ENCODE assay signal across 10 cellular contexts in the genomic region with DNA sequence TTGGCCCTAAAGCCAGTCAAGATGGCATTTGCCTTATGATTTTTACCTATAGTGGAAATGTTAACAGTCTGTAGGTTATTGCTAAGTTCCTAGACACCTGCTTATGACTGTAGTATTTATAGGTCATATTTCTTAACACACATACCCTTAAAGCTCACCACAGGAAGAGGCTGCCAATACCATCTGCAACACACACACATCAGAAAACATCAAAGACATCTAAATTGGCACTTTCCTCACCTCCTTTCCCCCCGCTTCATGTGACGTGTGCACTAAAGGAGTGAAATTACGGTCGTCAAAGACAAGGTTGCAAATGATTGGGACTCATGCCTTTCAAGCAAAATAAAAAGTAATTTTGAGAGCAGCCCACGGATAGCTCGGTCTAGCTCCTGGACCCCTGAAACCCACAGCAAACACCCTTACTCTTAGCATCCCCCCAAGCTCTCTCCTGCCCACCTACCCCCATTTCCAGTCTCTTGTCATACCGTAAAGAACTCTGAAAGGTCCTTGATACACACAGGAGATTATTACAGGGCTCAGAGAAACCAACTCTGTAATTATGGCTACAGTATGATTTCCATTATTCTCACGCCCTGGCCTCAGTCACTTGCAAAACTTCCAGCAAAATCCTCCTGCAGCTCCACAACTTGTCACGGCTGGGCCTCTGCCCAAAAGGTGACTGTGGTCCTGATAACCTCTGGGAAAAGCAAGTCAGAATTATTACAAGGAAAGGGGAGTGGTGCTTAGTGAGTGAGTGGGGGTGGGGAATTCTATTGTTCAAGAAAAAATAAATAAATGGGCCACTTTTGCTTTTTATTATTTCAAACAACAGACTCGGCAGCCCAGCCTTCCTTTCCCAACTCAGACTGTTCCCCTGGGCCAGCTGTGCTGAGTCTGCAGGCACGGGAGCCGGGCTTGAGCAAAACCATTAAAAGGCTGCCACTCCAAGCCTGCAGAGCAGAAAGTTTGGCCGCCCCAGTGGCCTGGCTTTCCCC.
DNase-seq lines count a peak whose midpoint lies in the region; ATAC-seq lines count a peak whose summit lies in the region.
"Had no signal": no experiment of that assay in that cellular context is flagged by ENCODE, and none has a peak within 500 bp of the region (broad histone marks: within the 10 kb centered on the region; RNA-seq: fewer than 3 reads in every experiment).

No MANE protein-coding gene starts in this region.

- H3K36me3 Mint-ChIP-seq in activated naive CD4-positive, alpha-beta T cell treated with anti-CD3 and anti-CD28 coated beads, Interleukin-2, amount 50 U/mL, for 72 hours: no peaks in the 10 kb centered on the region
- H3K36me3 Mint-ChIP-seq in immature natural killer cell: peaks cover 0 to 3% (median 0%) of the 10 kb centered on the region in 3 donors

- ATAC-seq in activated naive CD4-positive, alpha-beta T cell treated with anti-CD3 and anti-CD28 coated beads, Interleukin-2, amount 50 U/mL, for 72 hours: peak; percentile 91 to 94
- ATAC-seq in GM18873 (IDR thresholded peaks at IDR 0.05; ENCODE audit: low FRiP score, unreplicated experiment): no peak
- no peak for ATAC-seq in HG03108 (IDR thresholded peaks at IDR 0.05; ENCODE audit: unreplicated experiment)

- H3K27me3 Mint-ChIP-seq in immature natural killer cell (ENCODE audit: low read depth in 3 of 3): peaks cover 17 to 29% (median 20%) of the 10 kb centered on the region in 3 donors

- peak overlapping the region in 1 of 2 donors; percentile 64 for H3K27ac Mint-ChIP-seq in activated naive CD4-positive, alpha-beta T cell treated with anti-CD3 and anti-CD28 coated beads, Interleukin-2, amount 50 U/mL, for 72 hours
- H3K27ac Mint-ChIP-seq in immature natural killer cell: peak overlapping the region; percentile 85 to 99 (median 92)

- peak overlapping the region; percentile 52 to 73 (median 68) for H3K4me3 Mint-ChIP-seq in immature natural killer cell

- peak; percentile 55 for DNase-seq in activated gamma-delta T cell treated with Interleukin-2 at 50 U/mL for 16 hours
- DNase-seq in activated gamma-delta T cell (lab: John Stamatoyannopoulos, UW): no peak
- DNase-seq in activated naive CD4-positive, alpha-beta T cell treated with anti-CD3 and anti-CD28 coated beads, Interleukin-2, amount 50 U/mL, for 72 hours (ENCODE audit: low spot score in 2 of 2): peak in 1 of 2 donors; percentile 15
- DNase-seq in immature natural killer cell: peak; percentile 87 to 90 (median 90)
- DNase-seq in stromal cell of bone marrow (ENCODE audit: low read depth): peak; percentile 37
- DNase-seq in NCI-H82 (lab: John Stamatoyannopoulos, UW): no peak
- DNase-seq: KBM-7, NCI-H524 treated with DMSO at 0.1 percent for 48 hours had no signal

- H3K4me1 Mint-ChIP-seq in immature natural killer cell: peaks cover 70 to 77% of the 10 kb centered on the region in 2 donors

- H3K9me3 Mint-ChIP-seq in activated naive CD4-positive, alpha-beta T cell treated with anti-CD3 and anti-CD28 coated beads, Interleukin-2, amount 50 U/mL, for 72 hours: no peaks in the 10 kb centered on the region
- H3K9me3 Mint-ChIP-seq in immature natural killer cell: no peaks in the 10 kb centered on the region

Comparison
In these comparisons a context has a peak if more than half of its experiments do, and no peak if none do; other contexts are left out.
1. DNase-seq: peak in activated gamma-delta T cell treated with Interleukin-2 at 50 U/mL for 16 hours (single experiment), immature natural killer cell (3 of 3) and stromal cell of bone marrow (single experiment); none in activated gamma-delta T cell (single experiment) and NCI-H82 (single experiment).
2. ATAC-seq: peak in activated naive CD4-positive, alpha-beta T cell treated with anti-CD3 and anti-CD28 coated beads, Interleukin-2, amount 50 U/mL, for 72 hours (2 of 2); none in GM18873 (single experiment) and HG03108 (single experiment).